ENCODE assay signal across 1 cellular context in the genomic region with DNA sequence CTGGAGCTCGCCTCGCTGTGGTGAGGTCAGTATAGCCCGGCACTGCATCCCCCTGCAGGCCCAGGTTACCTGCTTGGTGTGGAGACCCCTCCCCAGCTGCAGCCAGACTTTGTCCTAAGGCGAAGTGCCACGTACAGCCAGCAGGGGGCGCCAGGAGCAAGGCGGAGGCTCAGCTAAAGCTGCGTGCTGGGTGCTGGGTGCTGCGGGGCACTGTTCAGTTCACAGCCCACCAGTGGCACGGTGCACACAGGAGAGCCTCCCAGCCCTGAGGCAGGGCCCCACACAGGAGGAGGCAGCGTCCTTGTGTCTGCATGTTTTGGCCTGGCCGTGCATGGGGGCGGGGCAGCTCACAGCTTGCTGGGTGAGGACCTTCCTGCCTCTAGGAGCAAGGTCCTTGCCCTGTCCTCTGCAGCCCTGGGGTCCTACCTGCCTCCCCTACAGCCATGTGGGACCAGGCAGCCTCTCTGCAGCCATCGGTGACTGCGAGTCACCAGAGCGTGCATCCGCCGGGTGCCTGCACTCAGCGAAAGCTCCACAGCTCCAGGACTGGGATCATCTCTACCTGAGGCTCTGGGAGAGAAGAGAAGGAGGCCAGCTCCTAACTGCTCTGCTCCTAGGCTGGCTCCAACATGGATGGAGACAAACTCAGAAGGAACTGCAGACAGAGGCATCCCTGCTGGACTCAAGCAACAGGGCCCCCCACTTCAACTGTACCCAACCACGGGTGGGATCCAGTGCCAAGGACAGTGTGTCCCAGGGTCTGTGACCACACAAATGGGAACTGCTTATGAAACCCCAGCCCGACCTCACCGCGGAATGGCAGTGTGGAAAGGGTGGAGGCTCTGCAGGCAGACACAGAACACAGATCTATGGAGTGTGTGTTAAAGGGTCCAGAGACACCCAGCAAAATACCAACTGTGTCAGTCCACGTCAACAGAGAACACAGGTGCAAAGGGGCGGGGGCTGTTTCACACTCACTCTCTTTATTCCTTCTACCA.
TF ChIP-seq lines count a peak whose summit lies in the region.

No MANE protein-coding gene starts in this region.

TF ChIP-seq in HepG2, 621 proteins besides CTCF, POLR2A, EP300 and RAD21 (continued from another document and continues in another):
- TF ChIP-seq RBM22 (optimal IDR thresholded peaks at IDR 0.05; ENCODE audit: low read length) (peak; percentile 10), ZNF749 (CRISPR knock-in tag; IDR thresholded peaks at IDR 0.05; ENCODE audit: borderline replicate concordance) (peak; percentile 44; the same call in 1 of the 2 replicates), SP140L (CRISPR knock-in tag; IDR thresholded peaks at IDR 0.05; ENCODE audit: borderline replicate concordance) (no peak), NR2F1 (CRISPR knock-in tag; IDR thresholded peaks at IDR 0.05) (peak; percentile 18 to 58; a peak in 2 of 4 replicates), E2F2 (CRISPR knock-in tag; IDR thresholded peaks at IDR 0.05; ENCODE audit: borderline replicate concordance) (no peak; the same call in 1 of the 2 replicates), MED1 (CRISPR knock-in tag; IDR thresholded peaks at IDR 0.05) (peak; percentile 98), MYPOP (CRISPR knock-in tag; IDR thresholded peaks at IDR 0.05) (no peak), ZNF616 (CRISPR knock-in tag; IDR thresholded peaks at IDR 0.05; ENCODE audit: low read depth) (peak; percentile 88; the same call in 1 of the 2 replicates), ZNF30 (CRISPR knock-in tag; IDR thresholded peaks at IDR 0.05) (no peak), SIN3A (IDR thresholded peaks at IDR 0.05; ENCODE audit: borderline replicate concordance, low read depth, low read length) (peak; percentile 77; the same call in 1 of the 2 replicates), HMGXB3 (CRISPR knock-in tag; IDR thresholded peaks at IDR 0.05; ENCODE audit: borderline replicate concordance) (peak; percentile 66; the same call in 1 of the 2 replicates), CC2D1A (CRISPR knock-in tag; IDR thresholded peaks at IDR 0.05) (no peak), KLF9 (CRISPR knock-in tag; IDR thresholded peaks at IDR 0.05; ENCODE audit: low read depth) (peak; percentile 85; the same call in 1 of the 2 replicates), SIN3B (IDR thresholded peaks at IDR 0.05; ENCODE audit: low read length) (peak; percentile 63; the same call in 1 of the 2 replicates), TFDP2 (CRISPR knock-in tag; IDR thresholded peaks at IDR 0.05) (0 out of 2 replicates have a peak, but pooled peaks have one; percentile 30), FOSL2 (CRISPR knock-in tag; IDR thresholded peaks at IDR 0.05) (peak; percentile 73; the same call in 1 of the 2 replicates), E2F1 (CRISPR knock-in tag; IDR thresholded peaks at IDR 0.05) (no peak), MTF1 (CRISPR knock-in tag; IDR thresholded peaks at IDR 0.05) (no peak), RELA (CRISPR knock-in tag; IDR thresholded peaks at IDR 0.05) (0 out of 2 replicates have a peak, but pooled peaks have one; percentile 23), NONO (IDR thresholded peaks at IDR 0.05) (no peak), NONO (CRISPR knock-in tag; conservative IDR thresholded peaks at IDR 0.05) (peak; percentile 99), ZNF34 (CRISPR knock-in tag; IDR thresholded peaks at IDR 0.05; ENCODE audit: borderline replicate concordance) (no peak), DMAP1 (CRISPR knock-in tag; IDR thresholded peaks at IDR 0.05) (peak; percentile 66; the same call in 1 of the 2 replicates), ZNF619 (CRISPR knock-in tag; IDR thresholded peaks at IDR 0.05) (peak; percentile 25; the same call in 1 of the 2 replicates), GATAD1 (CRISPR knock-in tag; IDR thresholded peaks at IDR 0.05) (peak; percentile 66), ZNF687 (CRISPR knock-in tag; IDR thresholded peaks at IDR 0.05) (peak; percentile 100), MATR3 (CRISPR knock-in tag; IDR thresholded peaks at IDR 0.05) (no peak), ZSCAN21 (CRISPR knock-in tag; IDR thresholded peaks at IDR 0.05; ENCODE audit: borderline replicate concordance) (peak; percentile 98), ZNF775 (CRISPR knock-in tag; IDR thresholded peaks at IDR 0.05; ENCODE audit: borderline replicate concordance) (no peak), CBX5 (CRISPR knock-in tag; IDR thresholded peaks at IDR 0.05; ENCODE audit: borderline replicate concordance) (peak; percentile 94), HDAC1 (CRISPR knock-in tag; IDR thresholded peaks at IDR 0.05) (peak; percentile 100), ZNF224 (CRISPR knock-in tag; IDR thresholded peaks at IDR 0.05) (peak; percentile 92)
- TF ChIP-seq, protein P1, sequence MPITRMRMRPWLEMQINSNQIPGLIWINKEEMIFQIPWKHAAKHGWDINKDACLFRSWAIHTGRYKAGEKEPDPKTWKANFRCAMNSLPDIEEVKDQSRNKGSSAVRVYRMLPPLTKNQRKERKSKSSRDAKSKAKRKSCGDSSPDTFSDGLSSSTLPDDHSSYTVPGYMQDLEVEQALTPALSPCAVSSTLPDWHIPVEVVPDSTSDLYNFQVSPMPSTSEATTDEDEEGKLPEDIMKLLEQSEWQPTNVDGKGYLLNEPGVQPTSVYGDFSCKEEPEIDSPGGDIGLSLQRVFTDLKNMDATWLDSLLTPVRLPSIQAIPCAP (CRISPR knock-in tag; IDR thresholded peaks at IDR 0.05; ENCODE audit: low read depth): no peak
- TF ChIP-seq, protein P2, sequence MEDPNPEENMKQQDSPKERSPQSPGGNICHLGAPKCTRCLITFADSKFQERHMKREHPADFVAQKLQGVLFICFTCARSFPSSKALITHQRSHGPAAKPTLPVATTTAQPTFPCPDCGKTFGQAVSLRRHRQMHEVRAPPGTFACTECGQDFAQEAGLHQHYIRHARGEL (CRISPR knock-in tag; IDR thresholded peaks at IDR 0.05): peak; percentile 88; the same call in 1 of the 2 replicates
- TF ChIP-seq, protein P3, sequence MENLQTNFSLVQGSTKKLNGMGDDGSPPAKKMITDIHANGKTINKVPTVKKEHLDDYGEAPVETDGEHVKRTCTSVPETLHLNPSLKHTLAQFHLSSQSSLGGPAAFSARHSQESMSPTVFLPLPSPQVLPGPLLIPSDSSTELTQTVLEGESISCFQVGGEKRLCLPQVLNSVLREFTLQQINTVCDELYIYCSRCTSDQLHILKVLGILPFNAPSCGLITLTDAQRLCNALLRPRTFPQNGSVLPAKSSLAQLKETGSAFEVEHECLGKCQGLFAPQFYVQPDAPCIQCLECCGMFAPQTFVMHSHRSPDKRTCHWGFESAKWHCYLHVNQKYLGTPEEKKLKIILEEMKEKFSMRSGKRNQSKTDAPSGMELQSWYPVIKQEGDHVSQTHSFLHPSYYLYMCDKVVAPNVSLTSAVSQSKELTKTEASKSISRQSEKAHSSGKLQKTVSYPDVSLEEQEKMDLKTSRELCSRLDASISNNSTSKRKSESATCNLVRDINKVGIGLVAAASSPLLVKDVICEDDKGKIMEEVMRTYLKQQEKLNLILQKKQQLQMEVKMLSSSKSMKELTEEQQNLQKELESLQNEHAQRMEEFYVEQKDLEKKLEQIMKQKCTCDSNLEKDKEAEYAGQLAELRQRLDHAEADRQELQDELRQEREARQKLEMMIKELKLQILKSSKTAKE (CRISPR knock-in tag; IDR thresholded peaks at IDR 0.05; ENCODE audit: borderline replicate concordance): peak; percentile 94
- TF ChIP-seq, protein P4, sequence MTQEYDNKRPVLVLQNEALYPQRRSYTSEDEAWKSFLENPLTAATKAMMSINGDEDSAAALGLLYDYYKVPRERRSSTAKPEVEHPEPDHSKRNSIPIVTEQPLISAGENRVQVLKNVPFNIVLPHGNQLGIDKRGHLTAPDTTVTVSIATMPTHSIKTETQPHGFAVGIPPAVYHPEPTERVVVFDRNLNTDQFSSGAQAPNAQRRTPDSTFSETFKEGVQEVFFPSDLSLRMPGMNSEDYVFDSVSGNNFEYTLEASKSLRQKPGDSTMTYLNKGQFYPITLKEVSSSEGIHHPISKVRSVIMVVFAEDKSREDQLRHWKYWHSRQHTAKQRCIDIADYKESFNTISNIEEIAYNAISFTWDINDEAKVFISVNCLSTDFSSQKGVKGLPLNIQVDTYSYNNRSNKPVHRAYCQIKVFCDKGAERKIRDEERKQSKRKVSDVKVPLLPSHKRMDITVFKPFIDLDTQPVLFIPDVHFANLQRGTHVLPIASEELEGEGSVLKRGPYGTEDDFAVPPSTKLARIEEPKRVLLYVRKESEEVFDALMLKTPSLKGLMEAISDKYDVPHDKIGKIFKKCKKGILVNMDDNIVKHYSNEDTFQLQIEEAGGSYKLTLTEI (CRISPR knock-in tag; conservative IDR thresholded peaks at IDR 0.05): no peak
